ENCODE assay signal across 19 cellular contexts in genomic region chr6:152226119-152226518, GRCh38.
"Had no signal": no experiment of that assay in that cellular context is flagged by ENCODE, and none has a peak within 500 bp of the region (broad histone marks: within the 10 kb centered on the region; RNA-seq: fewer than 3 reads in every experiment).

No MANE protein-coding gene starts in this region.

- H3K27me3 ChIP-seq: foreskin keratinocyte, heart left ventricle, neural progenitor cell, ovary, right atrium auricular region, tibial artery, upper lobe of left lung had no signal

- H3K27me3 Mint-ChIP-seq: effector memory CD8-positive, alpha-beta T cell; naive thymus-derived CD8-positive, alpha-beta T cell had no signal

- H3K4me1 ChIP-seq: foreskin keratinocyte, tibial artery had no signal

- DNase-seq: central memory CD4-positive, alpha-beta T cell; cortex of kidney; effector memory CD8-positive, alpha-beta T cell; foreskin keratinocyte; heart left ventricle; hippocampal formation; kidney glomerular epithelial cell; mammary epithelial cell; naive thymus-derived CD8-positive, alpha-beta T cell; nucleus accumbens; ovary; stimulated activated CD4-positive, alpha-beta T cell treated with anti-CD3 and anti-CD28 coated beads, Interleukin-2, amount 100 ng/mL, for 48 hours; stimulated activated naive CD8-positive, alpha-beta T cell treated with anti-CD3 and anti-CD28 coated beads, Interleukin-15, Interleukin-2, amounts not matched to agents 100 U/mL and 50 U/mL, for 24 hours; upper lobe of left lung had no signal

- H3K4me3 ChIP-seq: heart left ventricle, mucosa of descending colon, neural progenitor cell, ovary, right atrium auricular region, smooth muscle cell, tibial artery, upper lobe of left lung had no signal

- H3K36me3 ChIP-seq: neural progenitor cell, ovary had no signal

- H3K27ac Mint-ChIP-seq: neural progenitor cell had no signal

- H3K4me3 Mint-ChIP-seq: effector memory CD8-positive, alpha-beta T cell; naive thymus-derived CD8-positive, alpha-beta T cell; neural progenitor cell had no signal

- H3K27ac ChIP-seq: foreskin keratinocyte, neural progenitor cell, ovary had no signal

- ATAC-seq: effector memory CD8-positive, alpha-beta T cell; foreskin keratinocyte; mucosa of descending colon; naive thymus-derived CD8-positive, alpha-beta T cell; stimulated activated naive CD8-positive, alpha-beta T cell treated with anti-CD3 and anti-CD28 coated beads, Interleukin-15, Interleukin-2, amounts not matched to agents 100 U/mL and 50 U/mL, for 24 hours had no signal
